In genomic region chr5:178426326-178427130, GRCh38 we compare ENCODE assay signal across 17 cellular contexts.
DNase-seq lines count a peak whose midpoint lies in the region.
"Had no signal": no experiment of that assay in that cellular context is flagged by ENCODE, and none has a peak within 500 bp of the region (broad histone marks: within the 10 kb centered on the region; RNA-seq: fewer than 3 reads in every experiment).

No MANE protein-coding gene starts in this region.

- no peak overlapping the region for H2AK5ac ChIP-seq in mesendoderm (ENCODE audit: low read length)

- peak; percentile 61 for DNase-seq in G401 (ENCODE audit: low spot score)
- peak; percentile 33 for DNase-seq in activated CD8-positive, alpha-beta memory T cell treated with anti-CD3 and anti-CD28 coated beads, Interleukin-2, amount 50 U/mL, for 48 hours
- DNase-seq in mesendoderm: no peak
- peak; percentile 2 for DNase-seq in stimulated activated CD8-positive, alpha-beta memory T cell treated with anti-CD3 and anti-CD28 coated beads, Interleukin-4, amount 100 ng/mL, for 48 hours
- DNase-seq in activated CD4-positive, alpha-beta T cell treated with anti-CD3 and anti-CD28 coated beads, Interleukin-2, amount 50 U/mL, for 48 hours: no peak
- DNase-seq in DMS 273 treated with DMSO at 0.1 percent for 48 hours (lab: John Stamatoyannopoulos, UW): no peak
- DNase-seq in NCI-H2081 treated with DMSO at 0.1 percent for 48 hours (lab: John Stamatoyannopoulos, UW): no peak
- no peak for DNase-seq in NCI-H187 (lab: John Stamatoyannopoulos, UW)
- DNase-seq: NCI-H146; NCI-H2107; NCI-H345; NCI-H526 treated with DMSO at 0.1 percent for 48 hours; NK-92 treated with Interleukin-12 subunit alpha and Interleukin-12 subunit beta, amount 100 ng/mL, for 24 hours; OCI-M1; SJCRH30 had no signal

- H4K5ac ChIP-seq in mesendoderm (ENCODE audit: low read length): no peak overlapping the region

- no peaks in the 10 kb centered on the region for H3K36me3 ChIP-seq in mesendoderm (ENCODE audit: control insufficient read depth, insufficient read depth, low read length)
- H3K36me3 ChIP-seq: HAP-1, SJCRH30 had no signal

- H2BK15ac ChIP-seq in mesendoderm (replicated peaks; ENCODE audit: low read depth): no peak overlapping the region

- no CpG with 5 or more reads among the region's 26 CpGs for WGBS in mesendoderm (ENCODE audit: extremely low coverage, insufficient coverage, low lambda C conversion rate)

- H3K18ac ChIP-seq in mesendoderm (ENCODE audit: low read length): no peak overlapping the region

- H2BK120ac ChIP-seq in mesendoderm (ENCODE audit: low read depth, low read length): no peak overlapping the region

- H3K4ac ChIP-seq in mesendoderm (ENCODE audit: low read depth, low read length): no peak overlapping the region

- no peak overlapping the region for H3K56ac ChIP-seq in mesendoderm (ENCODE audit: low read length)

- in situ Hi-C loops in G401 (cut with HindIII; ENCODE audit: low sequenced_read_pairs): no loop called here

- peaks cover 6% of the 10 kb centered on the region for H3K79me1 ChIP-seq in mesendoderm (ENCODE audit: low read length)

- no peak overlapping the region for H3K4me2 ChIP-seq in mesendoderm (ENCODE audit: low read length)

- H2BK5ac ChIP-seq in mesendoderm (ENCODE audit: low read length): no peak overlapping the region

- no peaks in the 10 kb centered on the region for H3K27me3 ChIP-seq in mesendoderm (ENCODE audit: insufficient read depth, low read length, poor library complexity)
- H3K27me3 ChIP-seq: SJCRH30 had no signal

- peaks cover 2% of the 10 kb centered on the region for H3K79me2 ChIP-seq in mesendoderm (ENCODE audit: control insufficient read depth, insufficient read depth, low read length)

- H4K8ac ChIP-seq in mesendoderm (ENCODE audit: low read depth, low read length): no peak overlapping the region

- no peak overlapping the region for H3K4me3 ChIP-seq in mesendoderm (ENCODE audit: low read length)
- H3K4me3 ChIP-seq: HAP-1, SJCRH30 had no signal

- peaks cover 7% of the 10 kb centered on the region for H3K4me1 ChIP-seq in mesendoderm (ENCODE audit: control insufficient read depth, low read depth, low read length)
- H3K4me1 ChIP-seq: HAP-1, SJCRH30 had no signal

- no peak overlapping the region for H3K9ac ChIP-seq in mesendoderm (ENCODE audit: low read length)

- no peak overlapping the region for H3K27ac ChIP-seq in mesendoderm (ENCODE audit: low read depth, low read length)
- H3K27ac ChIP-seq: RWPE1, SJCRH30 had no signal

- peak overlapping the region; percentile 60 for H3K23ac ChIP-seq in mesendoderm (ENCODE audit: low read length)

Comparison
In these comparisons a context has a peak if more than half of its experiments do, and no peak if none do; other contexts are left out.
1. DNase-seq: peak in G401 (single experiment), activated CD8-positive, alpha-beta memory T cell treated with anti-CD3 and anti-CD28 coated beads, Interleukin-2, amount 50 U/mL, for 48 hours (single experiment) and stimulated activated CD8-positive, alpha-beta memory T cell treated with anti-CD3 and anti-CD28 coated beads, Interleukin-4, amount 100 ng/mL, for 48 hours (single experiment); none in mesendoderm (single experiment), activated CD4-positive, alpha-beta T cell treated with anti-CD3 and anti-CD28 coated beads, Interleukin-2, amount 50 U/mL, for 48 hours (0 of 2), DMS 273 treated with DMSO at 0.1 percent for 48 hours (single experiment), NCI-H2081 treated with DMSO at 0.1 percent for 48 hours (single experiment) and NCI-H187 (0 of 2).